ENCODE assay signal across 15 cellular contexts in the genomic region with DNA sequence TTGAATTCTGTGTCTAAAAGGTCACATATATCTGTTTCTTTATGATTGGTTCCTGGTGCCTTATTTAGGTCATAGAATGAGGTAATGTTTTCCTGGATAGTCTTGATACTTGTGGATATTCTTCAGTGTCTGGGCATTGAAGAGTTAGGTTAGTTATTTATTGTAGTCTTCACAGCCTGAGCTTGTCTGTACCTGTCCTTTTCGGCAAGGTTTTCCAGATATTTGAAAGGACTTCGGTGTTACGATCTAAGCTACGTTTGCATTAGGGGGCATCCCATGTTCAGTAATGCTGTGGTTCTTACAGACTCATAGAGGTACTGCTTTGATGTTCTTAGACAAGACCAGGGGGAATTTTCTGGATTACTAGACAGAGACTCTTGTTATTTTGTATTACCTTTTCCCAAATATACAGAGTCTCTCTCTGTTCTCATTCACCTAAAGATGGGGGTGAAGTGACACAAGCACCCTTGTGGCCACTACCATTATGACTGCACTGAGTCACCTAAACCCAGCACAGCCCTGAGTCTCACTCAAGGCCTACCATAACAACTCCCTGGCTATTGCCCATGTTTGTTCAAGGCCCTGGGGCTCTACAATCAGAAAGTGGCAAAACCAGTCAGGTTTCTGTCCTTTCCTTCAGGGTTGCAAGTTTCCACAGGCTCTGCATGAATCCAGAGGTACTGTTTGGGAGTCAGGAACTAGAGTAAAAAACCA. TPM values are rescaled to one million over a fixed set of nuclear protein-coding genes. Genes with fewer than 3 reads are reported as not detected.
DNase-seq lines count a peak whose midpoint lies in the region; ATAC-seq and TF ChIP-seq lines count a peak whose summit lies in the region.
"Had no signal": no experiment of that assay in that cellular context is flagged by ENCODE, and none has a peak within 500 bp of the region (broad histone marks: within the 10 kb centered on the region; RNA-seq: fewer than 3 reads in every experiment).

No MANE protein-coding gene starts in this region.

- no peak overlapping the region for H3K27ac Mint-ChIP-seq in activated CD4-positive, alpha-beta memory T cell treated with anti-CD3 and anti-CD28 coated beads for 36 hours
- H3K27ac Mint-ChIP-seq: CD8-positive, alpha-beta memory T cell had no signal

- H3K27ac ChIP-seq in epithelial cell of prostate (peak overlapping the region; percentile 73), prostate gland (no peak overlapping the region)
- H3K27ac ChIP-seq: SK-N-MC had no signal

- no peaks in the 10 kb centered on the region for H3K36me3 ChIP-seq in prostate gland

- no peaks in the 10 kb centered on the region for H3K9me3 Mint-ChIP-seq in activated CD4-positive, alpha-beta memory T cell treated with anti-CD3 and anti-CD28 coated beads for 36 hours

- POLR2A ChIA-PET in activated CD4-positive, alpha-beta memory T cell treated with anti-CD3 and anti-CD28 coated beads for 36 hours (lab: Charles Lee): no interaction called here

- peak; percentile 46 for ATAC-seq in HG02610 (IDR thresholded peaks at IDR 0.05; ENCODE audit: unreplicated experiment)
- ATAC-seq in GM21576 (IDR thresholded peaks at IDR 0.05; ENCODE audit: unreplicated experiment): no peak

- CTCF ChIA-PET in activated CD4-positive, alpha-beta memory T cell treated with anti-CD3 and anti-CD28 coated beads for 36 hours (lab: Charles Lee): no interaction called here

- H3K4me3 ChIP-seq in prostate gland: no peak overlapping the region
- H3K4me3 ChIP-seq: SK-N-MC had no signal

- H3K27me3 Mint-ChIP-seq in activated CD4-positive, alpha-beta memory T cell treated with anti-CD3 and anti-CD28 coated beads for 36 hours: no peaks in the 10 kb centered on the region

- H3K9me3 ChIP-seq in prostate gland: no peaks in the 10 kb centered on the region

- no peaks in the 10 kb centered on the region for H3K36me3 Mint-ChIP-seq in activated CD4-positive, alpha-beta memory T cell treated with anti-CD3 and anti-CD28 coated beads for 36 hours

- 45% methylated on average over 4 of the region's 4 CpGs for WGBS in prostate gland

- intact Hi-C loops in prostate gland (cut with DNase I): no loop called here
- intact Hi-C loops in activated CD4-positive, alpha-beta memory T cell treated with anti-CD3 and anti-CD28 coated beads for 36 hours (cut with micrococcal nuclease): no loop called here

- no peak for TF ChIP-seq POLR2A in prostate gland (IDR thresholded peaks at IDR 0.05)

- H3K4me3 Mint-ChIP-seq in activated CD4-positive, alpha-beta memory T cell treated with anti-CD3 and anti-CD28 coated beads for 36 hours: no peak overlapping the region
- H3K4me3 Mint-ChIP-seq: CD8-positive, alpha-beta memory T cell had no signal

- no peaks in the 10 kb centered on the region for H3K4me1 ChIP-seq in prostate gland (replicated peaks)

- H3K4me1 Mint-ChIP-seq in activated CD4-positive, alpha-beta memory T cell treated with anti-CD3 and anti-CD28 coated beads for 36 hours (ENCODE audit: low read depth): no peaks in the 10 kb centered on the region
- H3K4me1 Mint-ChIP-seq: CD8-positive, alpha-beta memory T cell had no signal

- no peaks in the 10 kb centered on the region for H3K27me3 ChIP-seq in prostate gland (replicated peaks; ENCODE audit: insufficient read depth)

- DNase-seq in ELF-1 (ENCODE audit: low read depth, low spot score) (peak; percentile 73), epithelial cell of prostate (ENCODE audit: low read depth, low spot score) (peak; percentile 83), prostate gland (ENCODE audit: low spot score) (peak; percentile 22), NCI-H2196 (lab: John Stamatoyannopoulos, UW; ENCODE audit: unreplicated experiment) (no peak)
- DNase-seq in activated CD4-positive, alpha-beta memory T cell treated with anti-CD3 and anti-CD28 coated beads for 36 hours: no peak
- DNase-seq: CD8-positive, alpha-beta memory T cell; HCEC 1CT; NCI-H146; NCI-H2107; NCI-H345; NCI-H69 had no signal

- TF ChIP-seq CTCF in prostate gland (IDR thresholded peaks at IDR 0.05): no peak

RNA-seq across cellular contexts. Expression of a gene that starts 30.1 kb away (rescaled TPM):
- 1 to 10 TPM in 1 of 2 donors, under 1 TPM in 1; 0.97 to 1.5 TPM for total RNA-seq in prostate gland
- 1 to 10 TPM; 1.8 to 2.5 TPM for total RNA-seq in activated CD4-positive, alpha-beta memory T cell treated with anti-CD3 and anti-CD28 coated beads for 36 hours
- total RNA-seq: Daoy had no signal

Comparison
In these comparisons a context has a peak if more than half of its experiments do, and no peak if none do; other contexts are left out.
1. DNase-seq: peak in ELF-1 (single experiment), epithelial cell of prostate (single experiment) and prostate gland (single experiment); none in NCI-H2196 (single experiment) and activated CD4-positive, alpha-beta memory T cell treated with anti-CD3 and anti-CD28 coated beads for 36 hours (single experiment).